In the genomic region with DNA sequence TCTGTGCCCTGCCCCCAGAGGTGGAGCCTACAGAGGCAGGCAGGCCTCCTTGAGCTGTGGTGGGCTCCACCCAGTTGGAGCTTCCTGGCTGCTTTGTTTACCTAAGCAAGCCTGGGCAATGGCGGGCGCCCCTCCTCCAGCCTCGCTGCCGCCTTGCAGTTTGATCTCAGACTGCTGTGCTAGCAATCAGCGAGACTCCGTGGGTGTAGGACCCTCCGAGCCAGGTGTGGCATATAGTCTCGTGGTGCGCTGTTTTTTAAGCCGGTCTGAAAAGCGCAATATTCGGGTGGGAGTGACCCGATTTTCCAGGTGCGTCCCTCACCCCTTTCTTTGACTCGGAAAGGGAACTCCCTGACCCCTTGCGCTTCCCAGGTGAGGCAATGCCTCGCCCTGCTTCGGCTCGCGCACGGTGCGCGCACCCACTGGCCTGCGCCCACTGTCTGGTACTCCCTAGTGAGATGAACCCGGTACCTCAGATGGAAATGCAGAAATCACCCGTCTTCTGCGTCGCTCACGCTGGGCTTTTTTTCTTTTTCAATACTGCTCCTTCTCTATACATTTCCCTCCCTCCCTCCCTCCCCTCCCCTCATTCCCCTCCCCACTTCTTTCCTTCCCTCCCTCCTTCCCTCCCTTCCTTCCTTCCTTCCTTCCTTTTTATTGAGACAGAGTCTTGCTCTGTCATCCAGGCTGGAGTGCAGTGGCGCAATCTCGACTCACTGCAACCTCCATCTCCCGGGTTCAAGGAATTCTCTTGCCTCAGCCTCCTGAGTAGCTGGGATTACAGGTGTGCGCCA, we compare ENCODE assay signal across 8 cellular contexts.
DNase-seq lines count a peak whose midpoint lies in the region; ATAC-seq, FAIRE-seq and TF ChIP-seq lines count a peak whose summit lies in the region.
"Not testable (repeated sequence)": the region's sequence is repeated elsewhere in the genome, so short reads cannot be mapped to it uniquely, and the experiment has no call there.

No MANE protein-coding gene starts in this region.

- peak overlapping the region; percentile 45 for H3K4me3 ChIP-seq in A549
- H3K4me3 ChIP-seq in DND-41 (ENCODE audit: low read depth in 1 of 2, low read length in 2 of 2); trophoblast cell (ENCODE audit: low read depth, low read length): not testable (repeated sequence)
- peak overlapping the region; percentile 57; the same call in 1 of the 2 replicates for H3K4me3 ChIP-seq in PC-9
- H3K4me3 ChIP-seq in fibroblast of villous mesenchyme (ENCODE audit: low read depth, low read length): peak overlapping the region; percentile 35

- H4K12ac ChIP-seq in trophoblast cell (ENCODE audit: low read depth, low read length): not testable (repeated sequence)

- peak; percentile 54 to 68; a peak in 4 of 6 replicates for ATAC-seq in A549
- not testable (repeated sequence) for ATAC-seq in DND-41 (ENCODE audit: insufficient read depth, low read depth); memory B cell (ENCODE audit: low read depth)

- H3F3A ChIP-seq in PC-9 (ENCODE audit: insufficient read depth, low read depth): not testable (repeated sequence)

- not testable (repeated sequence) for H3K9me3 ChIP-seq in A549; DND-41 (ENCODE audit: insufficient read depth, low read length, severe bottlenecking); PC-9 (ENCODE audit: insufficient read depth, low read depth); trophoblast cell (ENCODE audit: insufficient read depth, low read depth, low read length)

- not testable (repeated sequence) for H2BK5ac ChIP-seq in trophoblast cell (ENCODE audit: low read depth, low read length, poor library complexity)

- not testable (repeated sequence) for H3K18ac ChIP-seq in trophoblast cell (ENCODE audit: low read length)

- not testable (repeated sequence) for H3K27me3 ChIP-seq in DND-41 (ENCODE audit: insufficient read depth, low read length, poor library complexity); PC-9 (ENCODE audit: insufficient read depth, low read depth); trophoblast cell (ENCODE audit: insufficient read depth, low read length)

- not testable (repeated sequence) for H2AK5ac ChIP-seq in trophoblast cell (ENCODE audit: low read length)

- TF ChIP-seq EP300 in A549 (IDR thresholded peaks at IDR 0.05): not testable (repeated sequence)

- not testable (repeated sequence) for H3K23ac ChIP-seq in trophoblast cell (ENCODE audit: low read length)

- H2BK120ac ChIP-seq in trophoblast cell (ENCODE audit: insufficient read depth, low read length, poor library complexity): not testable (repeated sequence)

- H4K20me1 ChIP-seq in DND-41 (ENCODE audit: insufficient read depth, low read length); PC-9 (ENCODE audit: insufficient read depth): not testable (repeated sequence)

- not testable (repeated sequence) for H3K9me3 Mint-ChIP-seq in activated CD4-positive, alpha-beta T cell treated with anti-CD3 and anti-CD28 coated beads, Interleukin-2, amount 10 ng/mL, durations not matched to agents 24 days and 14 days; activated naive CD8-positive, alpha-beta T cell treated with anti-CD3 and anti-CD28 coated beads for 36 hours; memory B cell

- H3K36me3 ChIP-seq in DND-41 (ENCODE audit: insufficient read depth, low read length); PC-9 (ENCODE audit: low read depth); trophoblast cell (ENCODE audit: control insufficient read depth in 1 of 2, insufficient read depth in 2 of 2, low read length in 2 of 2): not testable (repeated sequence)

- not testable (repeated sequence) for BruUV-seq in PC-9 (replicated peaks; lab: Mats Ljungman, UMichigan)

- POLR2A ChIA-PET in A549 (lab: Yijun Ruan, JAX); PC-9 (lab: Charles Lee; ENCODE audit: unreplicated experiment): not testable (repeated sequence)

- H2AFZ ChIP-seq in DND-41 (ENCODE audit: low read depth, low read length); trophoblast cell (ENCODE audit: insufficient read depth, low read length, poor library complexity): not testable (repeated sequence)
- H2AFZ ChIP-seq in PC-9: peak overlapping the region; percentile 84

- H3K27me3 Mint-ChIP-seq in activated CD4-positive, alpha-beta T cell treated with anti-CD3 and anti-CD28 coated beads, Interleukin-2, amount 10 ng/mL, durations not matched to agents 24 days and 14 days; activated naive CD8-positive, alpha-beta T cell treated with anti-CD3 and anti-CD28 coated beads for 36 hours; memory B cell: not testable (repeated sequence)

- H3K27ac Mint-ChIP-seq in activated CD4-positive, alpha-beta T cell treated with anti-CD3 and anti-CD28 coated beads, Interleukin-2, amount 10 ng/mL, durations not matched to agents 24 days and 14 days; activated naive CD8-positive, alpha-beta T cell treated with anti-CD3 and anti-CD28 coated beads for 36 hours; memory B cell: not testable (repeated sequence)

- not testable (repeated sequence) for DNase-seq in A549 (ENCODE audit: low read depth in 1 of 2, low spot score in 1 of 2); activated CD4-positive, alpha-beta T cell treated with anti-CD3 and anti-CD28 coated beads, Interleukin-2, amount 10 ng/mL, durations not matched to agents 24 days and 14 days; activated naive CD8-positive, alpha-beta T cell treated with anti-CD3 and anti-CD28 coated beads for 36 hours; fibroblast of villous mesenchyme (ENCODE audit: low read depth); memory B cell (ENCODE audit: low spot score in 2 of 2); trophoblast cell
- DNase-seq in DND-41 (peak; percentile 22), PC-9 (peak in 1 of 2 experiments; percentile 57)

- TF ChIP-seq RAD21 in A549 (conservative IDR thresholded peaks at IDR 0.05 in 1 of 2, IDR thresholded peaks at IDR 0.05 in 1 of 2): not testable (repeated sequence)

- H3K27ac ChIP-seq in A549 (peak overlapping the region; percentile 71 to 80), PC-9 (0 out of 2 replicates have a peak overlapping the region, but pooled peaks have one; percentile 39)
- not testable (repeated sequence) for H3K27ac ChIP-seq in DND-41 (ENCODE audit: low read length); trophoblast cell (ENCODE audit: low read depth, low read length)

- intact Hi-C loops in PC-9 (cut with micrococcal nuclease; ENCODE audit: unreplicated experiment): loop anchor here (5.0 kb wide), 1 partner anchor 48 kb away; no protein-coding TSS in a partner anchor
- intact Hi-C loops in activated CD4-positive, alpha-beta T cell treated with anti-CD3 and anti-CD28 coated beads, Interleukin-2, amount 10 ng/mL, durations not matched to agents 24 days and 14 days (cut with micrococcal nuclease): not testable (repeated sequence)

- not testable (repeated sequence) for H3K14ac ChIP-seq in trophoblast cell (ENCODE audit: low read length)

- H3K4me2 ChIP-seq in A549 (peak overlapping the region; percentile 67; the same call in 2 of the 3 replicates), PC-9 (peak overlapping the region; percentile 74)
- H3K4me2 ChIP-seq in DND-41 (ENCODE audit: insufficient read depth, low read length); trophoblast cell (ENCODE audit: low read length): not testable (repeated sequence)

- not testable (repeated sequence) for H3K79me2 ChIP-seq in DND-41 (ENCODE audit: insufficient read depth, low read length); PC-9 (ENCODE audit: low read depth); trophoblast cell (ENCODE audit: control insufficient read depth, insufficient read depth, low read length, poor library complexity)

- H4K8ac ChIP-seq in trophoblast cell (ENCODE audit: low read depth, low read length): not testable (repeated sequence)

- not testable (repeated sequence) for H3K4ac ChIP-seq in trophoblast cell (ENCODE audit: low read depth, low read length)

- CTCF ChIA-PET in A549 (lab: Yijun Ruan, JAX); PC-9 (lab: Charles Lee): not testable (repeated sequence)

- FAIRE-seq in A549 (lab: Jason Lieb, UNC): not testable (repeated sequence)

- TF ChIP-seq POLR2A in A549 (IDR thresholded peaks at IDR 0.05; ENCODE audit: low read length): not testable (repeated sequence)

- H2BK12ac ChIP-seq in trophoblast cell (ENCODE audit: low read length): not testable (repeated sequence)

- H3K4me1 Mint-ChIP-seq in activated CD4-positive, alpha-beta T cell treated with anti-CD3 and anti-CD28 coated beads, Interleukin-2, amount 10 ng/mL, durations not matched to agents 24 days and 14 days; activated naive CD8-positive, alpha-beta T cell treated with anti-CD3 and anti-CD28 coated beads for 36 hours; memory B cell: not testable (repeated sequence)

- not testable (repeated sequence) for H3K9me2 ChIP-seq in PC-9 (ENCODE audit: insufficient read depth)

- not testable (repeated sequence) for H3K36me3 Mint-ChIP-seq in activated CD4-positive, alpha-beta T cell treated with anti-CD3 and anti-CD28 coated beads, Interleukin-2, amount 10 ng/mL, durations not matched to agents 24 days and 14 days (ENCODE audit: low read depth); activated naive CD8-positive, alpha-beta T cell treated with anti-CD3 and anti-CD28 coated beads for 36 hours; memory B cell

- H3K4me1 ChIP-seq in A549; PC-9 (replicated peaks; ENCODE audit: insufficient read depth); trophoblast cell (ENCODE audit: control insufficient read depth in 1 of 2, insufficient read depth in 2 of 2, low read length in 2 of 2): not testable (repeated sequence)
- peaks cover 13% of the 10 kb centered on the region for H3K4me1 ChIP-seq in DND-41 (ENCODE audit: insufficient read depth, low read length)

- not testable (repeated sequence) for TF ChIP-seq CTCF in A549 (IDR thresholded peaks at IDR 0.05); DND-41 (IDR thresholded peaks at IDR 0.05; ENCODE audit: borderline replicate concordance, extremely low read depth, low read length, poor library complexity, severe bottlenecking); PC-9 (conservative IDR thresholded peaks at IDR 0.05); fibroblast of villous mesenchyme (IDR thresholded peaks at IDR 0.05; ENCODE audit: insufficient read depth, low read depth, low read length)

- H3K79me1 ChIP-seq in trophoblast cell (ENCODE audit: low read length): not testable (repeated sequence)

- H3K9ac ChIP-seq in DND-41 (ENCODE audit: low read depth, low read length); trophoblast cell (ENCODE audit: low read length): not testable (repeated sequence)

- 25% methylated on average over 9 of the region's 33 CpGs for WGBS in A549 (ENCODE audit: missing lambda C conversion rate)
- no CpG with 5 or more reads among the region's 33 CpGs for WGBS in trophoblast cell (ENCODE audit: extremely low coverage, insufficient coverage, insufficient read length)

- H4K91ac ChIP-seq in trophoblast cell (ENCODE audit: low read depth, low read length): peak overlapping the region; percentile 14

- H3K4me3 Mint-ChIP-seq in activated CD4-positive, alpha-beta T cell treated with anti-CD3 and anti-CD28 coated beads, Interleukin-2, amount 10 ng/mL, durations not matched to agents 24 days and 14 days: peak overlapping the region; percentile 34
- peak overlapping the region; percentile 7 for H3K4me3 Mint-ChIP-seq in activated naive CD8-positive, alpha-beta T cell treated with anti-CD3 and anti-CD28 coated beads for 36 hours
- peak overlapping the region; percentile 14 for H3K4me3 Mint-ChIP-seq in memory B cell
